In the genomic region with DNA sequence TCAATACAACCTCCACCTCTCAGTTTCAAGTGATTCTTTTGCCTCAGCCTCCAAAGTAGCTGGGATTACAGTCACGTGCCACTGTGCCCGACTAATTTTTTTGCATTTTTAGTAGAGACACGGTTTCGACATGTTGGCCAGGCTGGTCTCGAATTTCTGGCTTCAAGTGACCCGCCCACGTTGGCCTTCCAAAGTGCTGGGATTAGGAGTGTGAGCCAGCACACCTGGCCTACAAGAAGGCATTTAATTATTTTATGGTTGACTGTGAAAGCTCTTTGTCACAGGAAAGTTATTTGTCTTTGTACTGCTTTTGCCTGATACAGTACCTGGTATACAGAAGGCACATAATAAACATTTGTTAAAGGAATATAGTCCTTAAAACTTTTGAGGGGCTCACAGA, we compare ENCODE assay signal across 20 cellular contexts. TPM values are rescaled to one million over a fixed set of nuclear protein-coding genes. Genes with fewer than 3 reads are reported as not detected.
"Had no signal": no experiment of that assay in that cellular context is flagged by ENCODE, and none has a peak within 500 bp of the region (broad histone marks: within the 10 kb centered on the region; RNA-seq: fewer than 3 reads in every experiment).

No MANE protein-coding gene starts in this region.

- H3K27ac ChIP-seq: left ventricle myocardium inferior, spleen, stomach, testis had no signal

- H3K4me3 Mint-ChIP-seq: dendritic cell treated with granulocyte-macrophage colony-stimulating factor and Interleukin-4, amounts not matched to agents 40 ng/mL and 50 ng/mL, for 4 days; memory B cell; natural killer cell had no signal

- H3K9me3 Mint-ChIP-seq: dendritic cell treated with granulocyte-macrophage colony-stimulating factor and Interleukin-4, amounts not matched to agents 40 ng/mL and 50 ng/mL, for 4 days; memory B cell; natural killer cell; T-cell had no signal

- H3K9me3 ChIP-seq: left ventricle myocardium inferior, spleen, stomach, testis had no signal

- H3K36me3 ChIP-seq: left ventricle myocardium inferior, spleen, stomach had no signal

- H3K27me3 Mint-ChIP-seq: activated naive CD8-positive, alpha-beta T cell; dendritic cell treated with granulocyte-macrophage colony-stimulating factor and Interleukin-4, amounts not matched to agents 40 ng/mL and 50 ng/mL, for 4 days; memory B cell; progenitor cell of endocrine pancreas; T-cell had no signal

- H3K4me1 ChIP-seq: testis had no signal

- H3K27ac Mint-ChIP-seq: activated naive CD8-positive, alpha-beta T cell; dendritic cell treated with granulocyte-macrophage colony-stimulating factor and Interleukin-4, amounts not matched to agents 40 ng/mL and 50 ng/mL, for 4 days; memory B cell; natural killer cell had no signal

- H3K4me3 ChIP-seq: left ventricle myocardium inferior, spleen, stomach, testis had no signal

- H3K36me3 Mint-ChIP-seq: activated naive CD8-positive, alpha-beta T cell; brain; memory B cell; natural killer cell; T-cell had no signal

- DNase-seq: activated CD4-positive, alpha-beta T cell treated with anti-CD3 and anti-CD28 coated beads, Interleukin-2, amount 50 U/mL, for 1 hour; activated CD8-positive, alpha-beta memory T cell treated with anti-CD3 and anti-CD28 coated beads for 24 hours; activated gamma-delta T cell treated with Interleukin-2 at 50 U/mL for 16 hours; amniotic stem cell; islet precursor cell; left ventricle myocardium inferior; natural killer cell; occipital lobe; right cardiac atrium; spleen; stomach; T-cell; T-helper 9 cell; testis had no signal

- H3K27me3 ChIP-seq: spleen, stomach, testis had no signal

- ATAC-seq: activated CD4-positive, CD25-positive, alpha-beta regulatory T cell treated with anti-CD3 and anti-CD28 coated beads, Interleukin-2, amount 50 U/mL, for 24 hours; natural killer cell; right cardiac atrium; T-cell had no signal

RNA-seq across cellular contexts. Expression of a gene that starts 12.9 kb away (rescaled TPM):
- total RNA-seq: natural killer cell, T-cell had no signal

RNA-seq across cellular contexts. Expression of a gene that starts 27.4 kb away (rescaled TPM):
- total RNA-seq: natural killer cell, occipital lobe, stomach, T-cell had no signal
